21 cellular contexts compared by ENCODE assay signal in genomic region chr18:8721094-8721669, GRCh38. TPM values are rescaled to one million over a fixed set of nuclear protein-coding genes. Genes with fewer than 3 reads are reported as not detected.
DNase-seq lines count a peak whose midpoint lies in the region; ATAC-seq, FAIRE-seq and TF ChIP-seq lines count a peak whose summit lies in the region.
"Had no signal": no experiment of that assay in that cellular context is flagged by ENCODE, and none has a peak within 500 bp of the region (broad histone marks: within the 10 kb centered on the region; RNA-seq: fewer than 3 reads in every experiment).

No MANE protein-coding gene starts in this region.

- no peak for TF ChIP-seq RAD21 in HepG2 (CRISPR knock-in tag; IDR thresholded peaks at IDR 0.05)

- no peak overlapping the region for H3K27ac ChIP-seq in HepG2 (ENCODE audit: extremely low read length, insufficient read depth, low read length)
- H3K27ac ChIP-seq in right lobe of liver: no peak overlapping the region
- peak overlapping the region; percentile 39 for H3K27ac ChIP-seq in RWPE1
- peak overlapping the region; percentile 51 for H3K27ac ChIP-seq in keratinocyte (ENCODE audit: control insufficient read depth, insufficient read depth, low read length)
- peak overlapping the region in 2 of 4 donors; percentile 12 to 24 for H3K27ac ChIP-seq in gastroesophageal sphincter
- H3K27ac ChIP-seq: BLaER1 treated with 17β-estradiol and CSF1 and Interleukin-3, amounts not matched to agents 10 nM and 100 nM; cardiac muscle cell; neutrophil had no signal

- dilution Hi-C loops in keratinocyte (cut with MboI; ENCODE audit: extremely low pct_ligation_motif_present, low sequenced_read_pairs): no loop called here

- H2AFZ ChIP-seq in HepG2 (ENCODE audit: low read length) (no peak overlapping the region), keratinocyte (ENCODE audit: control insufficient read depth, low read length) (no peak overlapping the region)

- intact Hi-C loops in HepG2 (cut with micrococcal nuclease; ENCODE audit: unreplicated experiment) (no loop called here), right lobe of liver (cut with DNase I) (no loop called here)

- BruUV-seq in HepG2 (replicated peaks; lab: Mats Ljungman, UMichigan): no TSS peak

- no peak for TF ChIP-seq EP300 in HepG2 (IDR thresholded peaks at IDR 0.05; ENCODE audit: low read depth in 2 of 2, low read length in 2 of 2)
- TF ChIP-seq EP300 in HepG2 (CRISPR knock-in tag; IDR thresholded peaks at IDR 0.05; ENCODE audit: borderline replicate concordance): no peak
- TF ChIP-seq EP300 in gastroesophageal sphincter (IDR thresholded peaks at IDR 0.05): no peak

- POLR2A ChIA-PET in HepG2 (lab: Yijun Ruan, JAX): no interaction called here
- POLR2A ChIA-PET in RWPE1 (lab: Yijun Ruan, JAX; ENCODE audit: low non-redundant PET): no interaction called here

- ATAC-seq in HepG2 (no peak), right lobe of liver (no peak), GM18505 (IDR thresholded peaks at IDR 0.05; ENCODE audit: unreplicated experiment) (no peak), gastroesophageal sphincter (no peak)

- WGBS in HepG2 (ENCODE audit: low lambda C conversion rate): 88% methylated on average over 9 of the region's 9 CpGs
- 81% methylated on average over 8 of the region's 9 CpGs for WGBS in right lobe of liver (ENCODE audit: insufficient coverage, low coverage, low lambda C conversion rate, missing lambda C conversion rate)
- 80 to 84% methylated on average over 8 to 9 of the region's 9 CpGs for WGBS in gastroesophageal sphincter (ENCODE audit: low coverage in 1 of 2), 2 donors

- FAIRE-seq in HepG2 (lab: Jason Lieb, UNC) (no peak), keratinocyte (lab: Jason Lieb, UNC) (no peak)
- FAIRE-seq: GM12892 had no signal

- H3K4me3 ChIP-seq in HepG2 (replicated peaks in 1 of 3; ENCODE audit: insufficient read depth in 1 of 3, low read depth in 2 of 3, low read length in 3 of 3) (no peak overlapping the region), right lobe of liver (no peak overlapping the region), keratinocyte (ENCODE audit: control insufficient read depth in 2 of 3, extremely low read depth in 1 of 3, insufficient read depth in 2 of 3, low read depth in 1 of 3, low read length in 3 of 3) (no peak overlapping the region), gastroesophageal sphincter (no peak overlapping the region)
- H3K4me3 ChIP-seq: BLaER1 treated with 17β-estradiol and CSF1 and Interleukin-3, amounts not matched to agents 10 nM and 100 nM; cardiac muscle cell; HAP-1; lung; smooth muscle cell had no signal

- H4K20me1 ChIP-seq in HepG2 (ENCODE audit: insufficient read depth, low read length) (no peaks in the 10 kb centered on the region), keratinocyte (ENCODE audit: control insufficient read depth, extremely low read depth, insufficient read depth, low read length) (no peaks in the 10 kb centered on the region)

- no peak overlapping the region for H3K9ac ChIP-seq in HepG2 (ENCODE audit: insufficient read depth, low read depth, low read length)
- no peak overlapping the region for H3K9ac ChIP-seq in keratinocyte (ENCODE audit: control insufficient read depth, extremely low read depth, insufficient read depth, low read length)

- H3K4me1 ChIP-seq in HepG2 (ENCODE audit: insufficient read depth, low read length): peaks cover 23% of the 10 kb centered on the region
- H3K4me1 ChIP-seq in right lobe of liver: no peaks in the 10 kb centered on the region
- H3K4me1 ChIP-seq in keratinocyte (ENCODE audit: control insufficient read depth, extremely low read depth, insufficient read depth, low read length): peaks cover 23% of the 10 kb centered on the region
- H3K4me1 ChIP-seq in gastroesophageal sphincter: peaks cover 0 to 16% (median 0%) of the 10 kb centered on the region in 3 donors

- in situ Hi-C loops in HepG2 (cut with HindIII; ENCODE audit: extremely low pct_ligation_motif_present, low pct_unique_long_range_greater_than_20kb): no loop called here

- H3K9me3 ChIP-seq in HepG2 (ENCODE audit: low read length) (no peaks in the 10 kb centered on the region), right lobe of liver (no peaks in the 10 kb centered on the region), keratinocyte (ENCODE audit: control insufficient read depth, low read depth, low read length) (no peaks in the 10 kb centered on the region), gastroesophageal sphincter (no peaks in the 10 kb centered on the region)
- H3K9me3 ChIP-seq: HAP-1, neutrophil had no signal

- DNase-seq in HepG2 (ENCODE audit: low spot score) (no peak), right lobe of liver (no peak), RWPE1 (ENCODE audit: low spot score) (no peak), keratinocyte (ENCODE audit: low read depth, low spot score) (no peak)
- DNase-seq in stimulated activated naive CD4-positive, alpha-beta T cell treated with Interleukin-2 at 50 U/mL for 16 hours (lab: John Stamatoyannopoulos, UW): no peak
- DNase-seq: activated CD4-positive, alpha-beta T cell treated with anti-CD3 and anti-CD28 coated beads, Interleukin-2, amount 50 U/mL, for 1 hour; activated naive CD4-positive, alpha-beta T cell treated with anti-CD3 and anti-CD28 coated beads, Interleukin-2, amount 10 ng/mL, durations not matched to agents 7 days and 5 days; amniotic stem cell; Right ventricle myocardium superior; stimulated activated CD4-positive, alpha-beta T cell treated with anti-CD3 and anti-CD28 coated beads, Interleukin-2, amount 100 ng/mL, for 24 hours; substantia nigra; T-helper 9 cell had no signal

- no peaks in the 10 kb centered on the region for H3K79me2 ChIP-seq in HepG2 (ENCODE audit: insufficient read depth, low read length)
- peaks cover 42% of the 10 kb centered on the region for H3K79me2 ChIP-seq in keratinocyte (ENCODE audit: control insufficient read depth, insufficient read depth, low read length)

- H3K9me1 ChIP-seq in keratinocyte (ENCODE audit: control insufficient read depth, extremely low read depth, insufficient read depth, low read length): no peaks in the 10 kb centered on the region

- TF ChIP-seq CTCF in HepG2 (CRISPR knock-in tag; IDR thresholded peaks at IDR 0.05) (no peak), right lobe of liver (IDR thresholded peaks at IDR 0.05) (no peak), RWPE1 (conservative IDR thresholded peaks at IDR 0.05; ENCODE audit: low read depth) (no peak), keratinocyte (optimal IDR thresholded peaks at IDR 0.05 in 1 of 3, IDR thresholded peaks at IDR 0.05 in 1 of 3, conservative IDR thresholded peaks at IDR 0.05 in 1 of 3; ENCODE audit: extremely low read depth in 1 of 3, insufficient read depth in 2 of 3, low read length in 3 of 3) (no peak), gastroesophageal sphincter (IDR thresholded peaks at IDR 0.05) (no peak)

- H3K27me3 ChIP-seq in HepG2 (ENCODE audit: control insufficient read depth in 1 of 2, insufficient read depth in 2 of 2, low read length in 2 of 2) (no peaks in the 10 kb centered on the region), right lobe of liver (no peaks in the 10 kb centered on the region), keratinocyte (ENCODE audit: control insufficient read depth, extremely low read depth, insufficient read depth, low read length) (no peaks in the 10 kb centered on the region), gastroesophageal sphincter (no peaks in the 10 kb centered on the region)
- H3K27me3 ChIP-seq: BLaER1 treated with 17β-estradiol and CSF1 and Interleukin-3, amounts not matched to agents 10 nM and 100 nM; cardiac muscle cell; neutrophil had no signal

- H3K36me3 ChIP-seq in HepG2 (replicated peaks in 1 of 2; ENCODE audit: control insufficient read depth in 1 of 2, insufficient read depth in 2 of 2, low read length in 2 of 2) (no peaks in the 10 kb centered on the region; a peak in 1 of 5 replicates), right lobe of liver (no peaks in the 10 kb centered on the region), keratinocyte (ENCODE audit: control insufficient read depth in 2 of 2, extremely low read depth in 1 of 2, insufficient read depth in 2 of 2, low read length in 2 of 2) (peaks cover 6 to 21% of the 10 kb centered on the region in 2 experiments), gastroesophageal sphincter (peaks cover 0 to 22% of the 10 kb centered on the region in 2 donors)
- H3K36me3 ChIP-seq: cardiac muscle cell, neutrophil had no signal

- CTCF ChIA-PET in HepG2 (lab: Yijun Ruan, JAX; ENCODE audit: low intra/inter-chr PET ratio, low total read pairs): no interaction called here
- CTCF ChIA-PET in RWPE1 (lab: Yijun Ruan, JAX): no interaction called here

- H3K4me2 ChIP-seq in HepG2 (ENCODE audit: low read depth, low read length): no peak overlapping the region
- H3K4me2 ChIP-seq in keratinocyte (ENCODE audit: control insufficient read depth, extremely low read depth, insufficient read depth, low read depth, low read length): no peak overlapping the region
- H3K4me2 ChIP-seq: BLaER1 treated with 17β-estradiol and CSF1 and Interleukin-3, amounts not matched to agents 10 nM and 100 nM; smooth muscle cell had no signal

- TF ChIP-seq POLR2A in HepG2 (IDR thresholded peaks at IDR 0.05; ENCODE audit: insufficient read depth in 1 of 2, low read depth in 2 of 2, low read length in 2 of 2) (no peak), right lobe of liver (IDR thresholded peaks at IDR 0.05) (no peak), GM18505 (IDR thresholded peaks at IDR 0.05; ENCODE audit: borderline replicate concordance, extremely low read depth, insufficient read depth, insufficient read length) (no peak), gastroesophageal sphincter (IDR thresholded peaks at IDR 0.05) (no peak)

RNA-seq across cellular contexts. Expression of gene MTCL1, which starts 15.8 kb away (rescaled TPM):
- total RNA-seq in HepG2 (2016; rRNA removed; fragmentation: Illumina TruSeq; extraction: Trizol) (1.5 and 3.1 TPM in 2 replicates), right lobe of liver (1 to 10 TPM; 1.4 to 7.4 (median 3.6) TPM), gastroesophageal sphincter (10 to 100 TPM; 35.0 to 68.0 (median 51.4) TPM)
- total RNA-seq in HepG2 (2016; cell fraction: cytosol; rRNA removed; fragmentation: Illumina TruSeq; extraction: Trizol; ENCODE audit: low read depth): 13.2 and 14.6 TPM in 2 replicates
- total RNA-seq in HepG2 (2016; cell fraction: insoluble cytoplasmic fraction; rRNA removed; fragmentation: Illumina TruSeq; extraction: Trizol): 1.3 and 2.8 TPM in 2 replicates
- total RNA-seq in HepG2 (2016; cell fraction: membrane; rRNA removed; fragmentation: Illumina TruSeq; extraction: Trizol): 3.0 and 3.1 TPM in 2 replicates
- total RNA-seq in HepG2 (2016; cell fraction: nucleus; rRNA removed; fragmentation: Illumina TruSeq; extraction: Trizol): 3.9 and 5.1 TPM in 2 replicates
- polyA plus RNA-seq in HepG2 (2011; rRNA removed) (2.0 and 3.2 TPM in 2 replicates), keratinocyte (9.6 to 15.4 TPM (median 10.4 TPM) in 3 replicates)
- polyA plus RNA-seq in HepG2 (2011; cell fraction: cytosol; rRNA removed): 1.5 and 2.5 TPM in 2 replicates
- 6.4 and 11.2 TPM in 2 replicates for polyA plus RNA-seq in HepG2 (2011; cell fraction: nucleus; rRNA removed)
- 1.3 and 1.7 TPM in 2 replicates for polyA plus RNA-seq in HepG2 (2012)
- polyA plus RNA-seq in HepG2 (2016; cell fraction: cytosol; fragmentation: Illumina TruSeq; extraction: Trizol; ENCODE audit: low read depth): 0.06 and 0.15 TPM in 2 replicates
- 1.9 and 2.2 TPM in 2 replicates for polyA plus RNA-seq in HepG2 (2016; cell fraction: insoluble cytoplasmic fraction; fragmentation: Illumina TruSeq; extraction: Trizol; ENCODE audit: low read depth)
- 0.32 and 0.42 TPM in 2 replicates for polyA plus RNA-seq in HepG2 (2016; cell fraction: membrane; fragmentation: Illumina TruSeq; extraction: Trizol; ENCODE audit: low read depth)
- polyA plus RNA-seq in HepG2 (2016; cell fraction: nucleus; fragmentation: Illumina TruSeq; extraction: Trizol; ENCODE audit: insufficient read depth, low read depth): 5.4 and 6.1 TPM in 2 replicates
- polyA minus RNA-seq in HepG2 (2011; rRNA and poly(A)+ RNA removed; ENCODE audit: low replicate concordance): 6.9 and 30.0 TPM in 2 replicates
- polyA minus RNA-seq in HepG2 (2011; cell fraction: cytosol; rRNA and poly(A)+ RNA removed): 2.4 and 3.2 TPM in 2 replicates
- 13.9 and 18.2 TPM in 2 replicates for polyA minus RNA-seq in HepG2 (2011; cell fraction: nucleus; rRNA and poly(A)+ RNA removed)
- 30.3 TPM for polyA plus RNA-seq in keratinocyte (2011; ENCODE audit: low read depth)
- polyA plus RNA-seq in keratinocyte (2011; cell fraction: cytosol; rRNA removed): 6.1 and 8.8 TPM in 2 replicates
- 43.3 and 43.9 TPM in 2 replicates for polyA plus RNA-seq in keratinocyte (2011; cell fraction: nucleus; rRNA removed)
- 9.3 and 13.3 TPM in 2 replicates for polyA plus RNA-seq in keratinocyte (2012; ENCODE audit: low replicate concordance)
- 13.6 to 27.4 TPM (median 21.6 TPM) in 3 replicates for polyA minus RNA-seq in keratinocyte
- polyA minus RNA-seq in keratinocyte (2011; cell fraction: cytosol; rRNA and poly(A)+ RNA removed): 10.6 TPM
- polyA minus RNA-seq in keratinocyte (2011; cell fraction: nucleus; rRNA and poly(A)+ RNA removed): 34.3 and 64.2 TPM in 2 replicates

Comparison
In these comparisons a context has a peak if more than half of its experiments do, and no peak if none do; other contexts are left out.
1. H3K27ac ChIP-seq: peak in RWPE1 (single experiment) and keratinocyte (single experiment); none in HepG2 (single experiment) and right lobe of liver (0 of 3).